ENCODE assay signal across 33 cellular contexts in the genomic region with DNA sequence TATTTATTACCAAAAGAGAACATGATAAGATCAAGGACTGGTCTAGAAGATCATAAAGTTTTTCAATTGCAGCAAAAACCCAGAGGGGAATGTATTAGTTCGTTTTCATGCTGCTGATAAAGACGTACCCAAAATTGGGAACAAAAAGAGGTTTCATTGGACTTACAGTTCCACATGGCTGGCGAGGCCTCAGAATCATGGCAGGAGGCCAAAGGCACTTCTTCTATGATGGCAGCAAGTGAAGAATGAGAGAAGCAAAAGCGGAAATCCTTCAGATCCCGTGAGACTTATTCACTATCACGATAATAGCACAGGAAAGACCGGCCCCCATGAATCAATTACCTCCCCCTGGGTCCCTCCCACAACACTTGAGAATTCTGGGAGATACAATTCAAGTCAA.
"Had no signal": no experiment of that assay in that cellular context is flagged by ENCODE, and none has a peak within 500 bp of the region (broad histone marks: within the 10 kb centered on the region; RNA-seq: fewer than 3 reads in every experiment).

No MANE protein-coding gene starts in this region.

- ATAC-seq: activated CD4-positive, alpha-beta T cell treated with anti-CD3 and anti-CD28 coated beads for 36 hours; activated CD8-positive, alpha-beta memory T cell treated with anti-CD3 and anti-CD28 coated beads, Interleukin-2, amount 10 ng/mL, durations not matched to agents 7 days and 5 days; activated CD8-positive, alpha-beta T cell treated with anti-CD3 and anti-CD28 coated beads, Interleukin-2, amount 10 ng/mL, durations not matched to agents 7 days and 5 days; activated naive CD4-positive, alpha-beta T cell treated with anti-CD3 and anti-CD28 coated beads, Interleukin-2, amount 50 U/mL, for 72 hours; body of pancreas had no signal

- H3K36me3 ChIP-seq: adrenal gland, brain microvascular endothelial cell, breast epithelium had no signal

- H3K4me3 ChIP-seq: adrenal gland, body of pancreas, breast epithelium had no signal

- H3K27me3 ChIP-seq: adrenal gland, body of pancreas, brain microvascular endothelial cell, breast epithelium had no signal

- H3K36me3 Mint-ChIP-seq: activated CD8-positive, alpha-beta memory T cell treated with anti-CD3 and anti-CD28 coated beads, Interleukin-2, amount 10 ng/mL, durations not matched to agents 7 days and 5 days had no signal

- H3K27ac Mint-ChIP-seq: activated B cell treated with CpG ODN at 0.5 μM for 24 hours; activated CD4-positive, alpha-beta memory T cell treated with anti-CD3 and anti-CD28 coated beads, Interleukin-2, amount 10 ng/mL, durations not matched to agents 7 days and 5 days; activated CD4-positive, alpha-beta T cell treated with anti-CD3 and anti-CD28 coated beads for 36 hours; activated CD4-positive, alpha-beta T cell treated with anti-CD3 and anti-CD28 coated beads, Interleukin-2, amount 10 ng/mL, durations not matched to agents 7 days and 5 days; activated CD8-positive, alpha-beta memory T cell treated with anti-CD3 and anti-CD28 coated beads, Interleukin-2, amount 10 ng/mL, durations not matched to agents 7 days and 5 days; activated CD8-positive, alpha-beta T cell treated with anti-CD3 and anti-CD28 coated beads, Interleukin-2, amount 10 ng/mL, durations not matched to agents 7 days and 5 days; activated naive CD4-positive, alpha-beta T cell treated with anti-CD3 and anti-CD28 coated beads, Interleukin-2, amount 50 U/mL, for 72 hours; activated naive CD8-positive, alpha-beta T cell treated with anti-CD3 and anti-CD28 coated beads for 36 hours; activated T-cell treated with anti-CD3 and anti-CD28 coated beads, Interleukin-2, amount 50 U/mL, for 24 hours; activated T-helper 2 cell treated with anti-CD3 and anti-CD28 coated beads, Interferon-gamma antibody, Interleukin-2, Interleukin-4, amounts not matched to agents 10 μg/mL and 5 μg/mL and 100 μg/mL, durations not matched to agents 14 hours and 24 hours and 36 hours; T-helper 1 cell treated with Interleukin-12 subunit alpha and Interleukin-12 subunit beta and Interleukin-4 antibody, amounts not matched to agents 30 μg/mL and 1 μg/mL, for 36 hours; T-helper 2 cell treated with Interferon-gamma antibody and Interleukin-4, amounts not matched to agents 5 μg/mL and 100 μg/mL, for 36 hours had no signal

- H3K4me1 ChIP-seq: adrenal gland, body of pancreas, breast epithelium had no signal

- H3K27ac ChIP-seq: adrenal gland, body of pancreas, brain microvascular endothelial cell, breast epithelium, VCaP had no signal

- H3K27me3 Mint-ChIP-seq: activated B cell treated with CpG ODN at 0.5 μM for 24 hours; activated CD4-positive, alpha-beta T cell treated with anti-CD3 and anti-CD28 coated beads for 36 hours; activated CD4-positive, alpha-beta T cell treated with anti-CD3 and anti-CD28 coated beads, Interleukin-2, amount 10 ng/mL, durations not matched to agents 7 days and 5 days; activated CD8-positive, alpha-beta memory T cell treated with anti-CD3 and anti-CD28 coated beads, Interleukin-2, amount 10 ng/mL, durations not matched to agents 7 days and 5 days; activated naive CD8-positive, alpha-beta T cell treated with anti-CD3 and anti-CD28 coated beads for 36 hours; activated T-cell treated with anti-CD3 and anti-CD28 coated beads, Interleukin-2, amount 50 U/mL, for 24 hours had no signal

- H3K4me1 Mint-ChIP-seq: activated B cell treated with CpG ODN at 0.5 μM for 24 hours; activated CD4-positive, alpha-beta memory T cell treated with anti-CD3 and anti-CD28 coated beads, Interleukin-2, amount 10 ng/mL, durations not matched to agents 7 days and 5 days; activated CD4-positive, alpha-beta T cell treated with anti-CD3 and anti-CD28 coated beads for 36 hours; activated CD4-positive, alpha-beta T cell treated with anti-CD3 and anti-CD28 coated beads, Interleukin-2, amount 10 ng/mL, durations not matched to agents 7 days and 5 days; activated CD8-positive, alpha-beta memory T cell treated with anti-CD3 and anti-CD28 coated beads, Interleukin-2, amount 10 ng/mL, durations not matched to agents 7 days and 5 days; activated naive CD8-positive, alpha-beta T cell treated with anti-CD3 and anti-CD28 coated beads for 36 hours had no signal

- H3K4me3 Mint-ChIP-seq: activated B cell treated with CpG ODN at 0.5 μM for 24 hours; activated CD4-positive, alpha-beta memory T cell treated with anti-CD3 and anti-CD28 coated beads, Interleukin-2, amount 10 ng/mL, durations not matched to agents 7 days and 5 days; activated CD4-positive, alpha-beta T cell treated with anti-CD3 and anti-CD28 coated beads for 36 hours; activated CD4-positive, alpha-beta T cell treated with anti-CD3 and anti-CD28 coated beads, Interleukin-2, amount 10 ng/mL, durations not matched to agents 7 days and 5 days; activated CD8-positive, alpha-beta memory T cell treated with anti-CD3 and anti-CD28 coated beads, Interleukin-2, amount 10 ng/mL, durations not matched to agents 7 days and 5 days; activated CD8-positive, alpha-beta T cell treated with anti-CD3 and anti-CD28 coated beads, Interleukin-2, amount 10 ng/mL, durations not matched to agents 7 days and 5 days; activated naive CD8-positive, alpha-beta T cell treated with anti-CD3 and anti-CD28 coated beads for 36 hours; activated T-cell treated with anti-CD3 and anti-CD28 coated beads, Interleukin-2, amount 50 U/mL, for 24 hours; T-helper 1 cell treated with Interleukin-12 subunit alpha and Interleukin-12 subunit beta and Interleukin-4 antibody, amounts not matched to agents 30 μg/mL and 1 μg/mL, for 36 hours; T-helper 2 cell treated with Interferon-gamma antibody and Interleukin-4, amounts not matched to agents 5 μg/mL and 100 μg/mL, for 36 hours had no signal

- DNase-seq: activated B cell treated with CpG ODN at 0.5 μM for 24 hours; activated CD4-positive, alpha-beta memory T cell treated with anti-CD3 and anti-CD28 coated beads, Interleukin-2, amount 10 ng/mL, durations not matched to agents 7 days and 5 days; activated CD4-positive, alpha-beta T cell treated with anti-CD3 and anti-CD28 coated beads for 1 hour; activated CD4-positive, alpha-beta T cell treated with anti-CD3 and anti-CD28 coated beads for 36 hours; activated CD4-positive, alpha-beta T cell treated with anti-CD3 and anti-CD28 coated beads for 48 hours; activated CD4-positive, alpha-beta T cell treated with anti-CD3 and anti-CD28 coated beads, Interleukin-2, amount 10 ng/mL, durations not matched to agents 7 days and 5 days; activated CD4-positive, alpha-beta T cell treated with anti-CD3 and anti-CD28 coated beads, Interleukin-2, amount 50 U/mL, for 48 hours; activated CD8-positive, alpha-beta memory T cell treated with anti-CD3 and anti-CD28 coated beads for 24 hours; activated CD8-positive, alpha-beta memory T cell treated with anti-CD3 and anti-CD28 coated beads, Interleukin-2, amount 10 ng/mL, durations not matched to agents 7 days and 5 days; activated CD8-positive, alpha-beta memory T cell treated with anti-CD3 and anti-CD28 coated beads, Interleukin-2, amount 50 U/mL, for 48 hours; activated CD8-positive, alpha-beta T cell treated with anti-CD3 and anti-CD28 coated beads, Interleukin-2, amount 10 ng/mL, durations not matched to agents 7 days and 5 days; activated effector memory CD4-positive, alpha-beta T cell treated with Interleukin-2 at 50 U/mL for 16 hours; activated gamma-delta T cell; activated naive CD4-positive, alpha-beta T cell treated with anti-CD3 and anti-CD28 coated beads, Interleukin-2, amount 50 U/mL, for 16 hours; activated naive CD4-positive, alpha-beta T cell treated with Interleukin-2 at 50 U/mL for 16 hours; activated naive CD8-positive, alpha-beta T cell treated with anti-CD3 and anti-CD28 coated beads for 36 hours; activated T-cell treated with anti-CD3 and anti-CD28 coated beads, Interleukin-2, amount 50 U/mL, for 24 hours; activated T-cell treated with anti-CD3 and anti-CD28 coated beads, Interleukin-2, amount 50 U/mL, for 48 hours; amniotic stem cell; aorta; body of pancreas; brain microvascular endothelial cell; central memory CD4-positive, alpha-beta T cell; T-helper 1 cell; T-helper 2 cell; T-helper 9 cell had no signal
